In genomic region chr11:116647305-116648080, GRCh38 we compare ENCODE assay signal across 23 cellular contexts.
DNase-seq lines count a peak whose midpoint lies in the region; ATAC-seq, FAIRE-seq and TF ChIP-seq lines count a peak whose summit lies in the region.
"Had no signal": no experiment of that assay in that cellular context is flagged by ENCODE, and none has a peak within 500 bp of the region (broad histone marks: within the 10 kb centered on the region; RNA-seq: fewer than 3 reads in every experiment).

No MANE protein-coding gene starts in this region.

- POLR2A ChIA-PET in HEK293 (lab: Yijun Ruan, JAX): no interaction called here

- H3K4me3 ChIP-seq in HEK293 (ENCODE audit: low read depth, low read length): no peak overlapping the region
- H3K4me3 ChIP-seq in mucosa of descending colon: no peak overlapping the region
- H3K4me3 ChIP-seq: A549; BLaER1 treated with 17β-estradiol and CSF1 and Interleukin-3, amounts not matched to agents 10 nM and 100 nM had no signal

- FAIRE-seq in urothelium cell line (lab: Jason Lieb, UNC): peak; percentile 71
- FAIRE-seq: A549, G401.6, GM12892, H54 had no signal

- peak; percentile 5 for DNase-seq in D341Med (ENCODE audit: low spot score)
- peak; percentile 17 for DNase-seq in ecto neural progenitor cell (ENCODE audit: low spot score)
- no peak for DNase-seq in urothelium cell line (ENCODE audit: low spot score)
- no peak for DNase-seq in activated naive CD4-positive, alpha-beta T cell treated with anti-CD3 and anti-CD28 coated beads, Interleukin-2, amount 50 U/mL, for 72 hours (ENCODE audit: low spot score in 2 of 2)
- DNase-seq in NCI-H524 treated with DMSO at 0.1 percent for 48 hours (lab: John Stamatoyannopoulos, UW): no peak
- no peak for DNase-seq in mucosa of descending colon
- DNase-seq: 8988T; ACHN; AML-193; BE2C; CD4-positive, alpha-beta T cell; CD8-positive, alpha-beta memory T cell; DMS153; DND-41; GOT3; HCEC 1CT had no signal

- no peaks in the 10 kb centered on the region for H3K9me3 ChIP-seq in HEK293 (ENCODE audit: control insufficient read depth, insufficient read depth, low read depth, low read length)
- no peaks in the 10 kb centered on the region for H3K9me3 ChIP-seq in mucosa of descending colon
- H3K9me3 ChIP-seq: A549; BE2C; BLaER1 treated with 17β-estradiol and CSF1 and Interleukin-3, amounts not matched to agents 10 nM and 100 nM had no signal

- H3K9me3 Mint-ChIP-seq in activated naive CD4-positive, alpha-beta T cell treated with anti-CD3 and anti-CD28 coated beads, Interleukin-2, amount 50 U/mL, for 72 hours: no peaks in the 10 kb centered on the region
- H3K9me3 Mint-ChIP-seq: CD4-positive, alpha-beta T cell; CD8-positive, alpha-beta memory T cell had no signal

- ATAC-seq in activated naive CD4-positive, alpha-beta T cell treated with anti-CD3 and anti-CD28 coated beads, Interleukin-2, amount 50 U/mL, for 72 hours: no peak
- no peak for ATAC-seq in mucosa of descending colon
- ATAC-seq: A549 had no signal

- H3K36me3 Mint-ChIP-seq in activated naive CD4-positive, alpha-beta T cell treated with anti-CD3 and anti-CD28 coated beads, Interleukin-2, amount 50 U/mL, for 72 hours: no peaks in the 10 kb centered on the region
- H3K36me3 Mint-ChIP-seq: CD14-positive monocyte; CD8-positive, alpha-beta memory T cell had no signal

- no peak overlapping the region for H3K27ac ChIP-seq in HEK293 (ENCODE audit: extremely low read depth, low read depth, low read length)
- H3K27ac ChIP-seq: A549; BLaER1 treated with 17β-estradiol and CSF1 and Interleukin-3, amounts not matched to agents 10 nM and 100 nM had no signal

- intact Hi-C loops in mucosa of descending colon (cut with DNase I, micrococcal nuclease): no loop called here

- no peaks in the 10 kb centered on the region for H3K4me1 ChIP-seq in HEK293 (ENCODE audit: control insufficient read depth, insufficient read depth, low read length)
- H3K4me1 ChIP-seq in mucosa of descending colon (ENCODE audit: low read depth): no peaks in the 10 kb centered on the region
- H3K4me1 ChIP-seq: A549, BE2C had no signal

- CTCF ChIA-PET in HEK293 (lab: Yijun Ruan, JAX): interaction anchor here (0.6 to 1.6 kb wide), 2 partner anchors 16 to 44 kb away, joined by 3 to 5 read pairs; no protein-coding TSS in a partner anchor

- TF ChIP-seq CTCF in HEK293 (tag by site-specific recombination; IDR thresholded peaks at IDR 0.05): no peak
- no peak for TF ChIP-seq CTCF in mucosa of descending colon (IDR thresholded peaks at IDR 0.05)

- no peak overlapping the region for H3K27ac Mint-ChIP-seq in activated naive CD4-positive, alpha-beta T cell treated with anti-CD3 and anti-CD28 coated beads, Interleukin-2, amount 50 U/mL, for 72 hours
- H3K27ac Mint-ChIP-seq: CD14-positive monocyte; CD4-positive, alpha-beta T cell; CD8-positive, alpha-beta memory T cell had no signal

- H3K36me3 ChIP-seq in HEK293 (ENCODE audit: control insufficient read depth in 2 of 2, insufficient read depth in 1 of 2, low read length in 2 of 2): no peaks in the 10 kb centered on the region
- no peaks in the 10 kb centered on the region for H3K36me3 ChIP-seq in mucosa of descending colon (ENCODE audit: low read depth)
- H3K36me3 ChIP-seq: BE2C; BLaER1 treated with 17β-estradiol and CSF1 and Interleukin-3, amounts not matched to agents 10 nM and 100 nM had no signal

TF ChIP-seq in HEK293, 187 proteins besides CTCF, POLR2A, EP300 and RAD21:
- TF ChIP-seq EGR2 (tag by site-specific recombination; IDR thresholded peaks at IDR 0.05; ENCODE audit: low read depth) (peak; percentile 92), ZFHX2 (tag by site-specific recombination; conservative IDR thresholded peaks at IDR 0.05) (peak; percentile 31; the same call in 1 of the 2 replicates), ZNF549 (tag by site-specific recombination; IDR thresholded peaks at IDR 0.05) (no peak)
TF ChIP-seq in HEK293: peak in this region for 2.

Comparison
In these comparisons a context has a peak if more than half of its experiments do, and no peak if none do; other contexts are left out.
1. DNase-seq: peak in D341Med (single experiment) and ecto neural progenitor cell (single experiment); none in urothelium cell line (single experiment), activated naive CD4-positive, alpha-beta T cell treated with anti-CD3 and anti-CD28 coated beads, Interleukin-2, amount 50 U/mL, for 72 hours (0 of 2), NCI-H524 treated with DMSO at 0.1 percent for 48 hours (single experiment) and mucosa of descending colon (0 of 3).